Comparison of ENCODE assay signal across 2 cellular contexts in genomic region chr2:26838121-26838906, GRCh38.
TF ChIP-seq lines count a peak whose summit lies in the region.

No MANE protein-coding gene starts in this region.

TF ChIP-seq in A549, 52 proteins besides CTCF, POLR2A, EP300 and RAD21 (continued from another document):
- peak; percentile 94 for TF ChIP-seq EHMT2 (IDR thresholded peaks at IDR 0.05; ENCODE audit: low read depth)

TF ChIP-seq in HEK293, 187 proteins besides CTCF, POLR2A, EP300 and RAD21 (continued from another document):
- TF ChIP-seq YY1 (tag by site-specific recombination; IDR thresholded peaks at IDR 0.05) (no peak), ZNF302 (tag by site-specific recombination; IDR thresholded peaks at IDR 0.05; ENCODE audit: low read depth) (no peak)
- TF ChIP-seq, protein P1, sequence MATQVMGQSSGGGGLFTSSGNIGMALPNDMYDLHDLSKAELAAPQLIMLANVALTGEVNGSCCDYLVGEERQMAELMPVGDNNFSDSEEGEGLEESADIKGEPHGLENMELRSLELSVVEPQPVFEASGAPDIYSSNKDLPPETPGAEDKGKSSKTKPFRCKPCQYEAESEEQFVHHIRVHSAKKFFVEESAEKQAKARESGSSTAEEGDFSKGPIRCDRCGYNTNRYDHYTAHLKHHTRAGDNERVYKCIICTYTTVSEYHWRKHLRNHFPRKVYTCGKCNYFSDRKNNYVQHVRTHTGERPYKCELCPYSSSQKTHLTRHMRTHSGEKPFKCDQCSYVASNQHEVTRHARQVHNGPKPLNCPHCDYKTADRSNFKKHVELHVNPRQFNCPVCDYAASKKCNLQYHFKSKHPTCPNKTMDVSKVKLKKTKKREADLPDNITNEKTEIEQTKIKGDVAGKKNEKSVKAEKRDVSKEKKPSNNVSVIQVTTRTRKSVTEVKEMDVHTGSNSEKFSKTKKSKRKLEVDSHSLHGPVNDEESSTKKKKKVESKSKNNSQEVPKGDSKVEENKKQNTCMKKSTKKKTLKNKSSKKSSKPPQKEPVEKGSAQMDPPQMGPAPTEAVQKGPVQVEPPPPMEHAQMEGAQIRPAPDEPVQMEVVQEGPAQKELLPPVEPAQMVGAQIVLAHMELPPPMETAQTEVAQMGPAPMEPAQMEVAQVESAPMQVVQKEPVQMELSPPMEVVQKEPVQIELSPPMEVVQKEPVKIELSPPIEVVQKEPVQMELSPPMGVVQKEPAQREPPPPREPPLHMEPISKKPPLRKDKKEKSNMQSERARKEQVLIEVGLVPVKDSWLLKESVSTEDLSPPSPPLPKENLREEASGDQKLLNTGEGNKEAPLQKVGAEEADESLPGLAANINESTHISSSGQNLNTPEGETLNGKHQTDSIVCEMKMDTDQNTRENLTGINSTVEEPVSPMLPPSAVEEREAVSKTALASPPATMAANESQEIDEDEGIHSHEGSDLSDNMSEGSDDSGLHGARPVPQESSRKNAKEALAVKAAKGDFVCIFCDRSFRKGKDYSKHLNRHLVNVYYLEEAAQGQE (tag by site-specific recombination; IDR thresholded peaks at IDR 0.05), result peak; percentile 84
